In the genomic region with DNA sequence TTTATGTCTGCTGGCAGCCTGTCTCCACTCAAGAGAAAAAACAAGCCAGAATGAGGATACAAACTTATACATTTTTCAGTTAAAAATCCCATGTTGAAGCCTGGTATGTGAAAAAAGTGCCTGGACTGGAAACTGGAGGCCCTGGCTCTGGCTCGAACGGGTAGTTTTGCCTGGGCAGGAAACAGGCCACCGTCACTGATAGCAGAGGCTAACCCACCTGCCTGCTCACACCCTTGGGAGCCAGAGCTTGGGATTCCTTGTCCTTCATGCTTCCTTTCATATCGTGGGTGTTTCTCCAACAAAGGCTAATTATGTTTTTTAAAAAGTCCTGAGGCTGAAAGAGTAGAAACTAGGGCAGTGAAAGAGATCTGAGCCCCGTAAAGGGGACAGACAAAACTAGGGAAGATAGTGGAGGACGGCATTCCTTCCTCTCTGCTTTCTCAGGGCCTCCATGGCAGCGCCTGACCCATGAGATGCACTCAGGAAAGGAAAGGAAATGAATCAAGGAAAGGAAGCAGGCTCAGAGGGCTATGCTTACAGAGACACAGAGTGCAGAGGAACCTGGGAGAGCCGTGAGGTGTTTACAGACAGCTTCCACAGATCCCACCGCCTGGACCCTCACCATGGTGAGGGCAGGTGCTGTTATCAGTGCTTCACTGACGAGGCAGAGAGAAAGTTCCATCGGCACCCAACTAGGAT, we compare ENCODE assay signal across 1 cellular context.
TF ChIP-seq lines count a peak whose summit lies in the region.

No MANE protein-coding gene starts in this region.

TF ChIP-seq in GM12878, 131 proteins besides CTCF, POLR2A, EP300 and RAD21:
- TF ChIP-seq ZNF274 (IDR thresholded peaks at IDR 0.05; ENCODE audit: insufficient read depth, insufficient read length) (no peak), POLR2AphosphoS2 (IDR thresholded peaks at IDR 0.05; ENCODE audit: low read depth, low read length) (no peak), DPF2 (IDR thresholded peaks at IDR 0.05) (no peak), HDGF (IDR thresholded peaks at IDR 0.05) (no peak), NR2C1 (IDR thresholded peaks at IDR 0.05) (no peak), YY1 (IDR thresholded peaks at IDR 0.05; ENCODE audit: low read depth, low read length) (no peak), HSF1 (IDR thresholded peaks at IDR 0.05; ENCODE audit: low read depth, low read length) (no peak), JUNB (IDR thresholded peaks at IDR 0.05) (no peak), MEF2B (IDR thresholded peaks at IDR 0.05; ENCODE audit: partially characterized antibody, poor library complexity, severe bottlenecking) (no peak), ZNF592 (IDR thresholded peaks at IDR 0.05) (no peak), PML (IDR thresholded peaks at IDR 0.05; ENCODE audit: low read length) (no peak), CBX3 (IDR thresholded peaks at IDR 0.05; ENCODE audit: borderline replicate concordance, low read depth) (no peak), TCF12 (IDR thresholded peaks at IDR 0.05; ENCODE audit: low read depth, low read length) (no peak)
